In genomic region chrX:140917354-140918115, GRCh38 we compare ENCODE assay signal across 15 cellular contexts.
DNase-seq lines count a peak whose midpoint lies in the region; ATAC-seq and TF ChIP-seq lines count a peak whose summit lies in the region.
"Had no signal": no experiment of that assay in that cellular context is flagged by ENCODE, and none has a peak within 500 bp of the region (broad histone marks: within the 10 kb centered on the region; RNA-seq: fewer than 3 reads in every experiment).

No MANE protein-coding gene starts in this region.

- peak overlapping the region; percentile 83 for H3K27ac Mint-ChIP-seq in activated naive CD4-positive, alpha-beta T cell treated with anti-CD3 and anti-CD28 coated beads, Interleukin-2, amount 10 ng/mL, durations not matched to agents 7 days and 5 days
- H3K27ac Mint-ChIP-seq in activated naive CD4-positive, alpha-beta T cell treated with anti-CD3 and anti-CD28 coated beads for 36 hours, result no peak overlapping the region
- peak overlapping the region; percentile 92 for H3K27ac Mint-ChIP-seq in activated T-helper 2 cell treated with anti-CD3 and anti-CD28 coated beads, Interferon-gamma antibody, Interleukin-2, Interleukin-4, amounts not matched to agents 10 μg/mL and 5 μg/mL and 100 μg/mL, durations not matched to agents 14 hours and 24 hours and 36 hours
- H3K27ac Mint-ChIP-seq in stimulated activated naive B cell treated with anti-CD40 and anti-IgM and Interleukin-4, amounts not matched to agents 10 μg/mL and 1 μg/mL and 100 μg/mL, for 72 hours, result peak overlapping the region; percentile 82
- no peak overlapping the region for H3K27ac Mint-ChIP-seq in WTC11
- H3K27ac Mint-ChIP-seq: dendritic cell treated with granulocyte-macrophage colony-stimulating factor and Interleukin-4, amounts not matched to agents 40 ng/mL and 50 ng/mL, for 4 days had no signal

- H3K27ac ChIP-seq in substantia nigra (ENCODE audit: low read depth, low read length, poor library complexity, severe bottlenecking), result no peak overlapping the region
- H3K27ac ChIP-seq: HL-60, SJCRH30, skin epidermis, vagina had no signal

- no peak overlapping the region for H3K4me3 Mint-ChIP-seq in activated naive CD4-positive, alpha-beta T cell treated with anti-CD3 and anti-CD28 coated beads, Interleukin-2, amount 10 ng/mL, durations not matched to agents 7 days and 5 days
- no peak overlapping the region for H3K4me3 Mint-ChIP-seq in activated naive CD4-positive, alpha-beta T cell treated with anti-CD3 and anti-CD28 coated beads for 36 hours
- peak overlapping the region; percentile 43 for H3K4me3 Mint-ChIP-seq in activated T-helper 2 cell treated with anti-CD3 and anti-CD28 coated beads, Interferon-gamma antibody, Interleukin-2, Interleukin-4, amounts not matched to agents 10 μg/mL and 5 μg/mL and 100 μg/mL, durations not matched to agents 14 hours and 24 hours and 36 hours (ENCODE audit: low read depth)
- H3K4me3 Mint-ChIP-seq in stimulated activated naive B cell treated with anti-CD40 and anti-IgM and Interleukin-4, amounts not matched to agents 10 μg/mL and 1 μg/mL and 100 μg/mL, for 72 hours, result peak overlapping the region; percentile 8 to 33
- H3K4me3 Mint-ChIP-seq in WTC11, result no peak overlapping the region
- H3K4me3 Mint-ChIP-seq: brain; CD8-positive, alpha-beta memory T cell; dendritic cell treated with granulocyte-macrophage colony-stimulating factor and Interleukin-4, amounts not matched to agents 40 ng/mL and 50 ng/mL, for 4 days had no signal

- H3K9me3 Mint-ChIP-seq in activated naive CD4-positive, alpha-beta T cell treated with anti-CD3 and anti-CD28 coated beads, Interleukin-2, amount 10 ng/mL, durations not matched to agents 7 days and 5 days, result peaks cover 1% of the 10 kb centered on the region
- no peaks in the 10 kb centered on the region for H3K9me3 Mint-ChIP-seq in activated naive CD4-positive, alpha-beta T cell treated with anti-CD3 and anti-CD28 coated beads for 36 hours
- H3K9me3 Mint-ChIP-seq in activated T-helper 2 cell treated with anti-CD3 and anti-CD28 coated beads, Interferon-gamma antibody, Interleukin-2, Interleukin-4, amounts not matched to agents 10 μg/mL and 5 μg/mL and 100 μg/mL, durations not matched to agents 14 hours and 24 hours and 36 hours, result peaks cover 4% of the 10 kb centered on the region
- no peaks in the 10 kb centered on the region for H3K9me3 Mint-ChIP-seq in stimulated activated naive B cell treated with anti-CD40 and anti-IgM and Interleukin-4, amounts not matched to agents 10 μg/mL and 1 μg/mL and 100 μg/mL, for 72 hours
- no peaks in the 10 kb centered on the region for H3K9me3 Mint-ChIP-seq in WTC11
- H3K9me3 Mint-ChIP-seq: dendritic cell treated with granulocyte-macrophage colony-stimulating factor and Interleukin-4, amounts not matched to agents 40 ng/mL and 50 ng/mL, for 4 days had no signal

- CTCF ChIA-PET in activated naive CD4-positive, alpha-beta T cell treated with anti-CD3 and anti-CD28 coated beads, Interleukin-2, amount 10 ng/mL, durations not matched to agents 7 days and 5 days (lab: Charles Lee), result interaction anchor here (1.1 to 3.3 kb wide), 3 partner anchors 97 to 361 kb away, joined by 3 to 16 read pairs (median 4); no protein-coding TSS in a partner anchor
- CTCF ChIA-PET in activated naive CD4-positive, alpha-beta T cell treated with anti-CD3 and anti-CD28 coated beads for 36 hours (lab: Charles Lee), result interaction anchor here (2.0 kb wide), 1 partner anchor 361 kb away, joined by 4 read pairs; no protein-coding TSS in a partner anchor
- CTCF ChIA-PET in WTC11 (lab: Charles Lee), result interaction anchor here (0.6 to 1.6 kb wide), 10 partner anchors 10 to 1199 kb away, joined by 3 to 7 read pairs (median 4); no protein-coding TSS in a partner anchor

- no peaks in the 10 kb centered on the region for H3K36me3 Mint-ChIP-seq in activated naive CD4-positive, alpha-beta T cell treated with anti-CD3 and anti-CD28 coated beads, Interleukin-2, amount 10 ng/mL, durations not matched to agents 7 days and 5 days
- H3K36me3 Mint-ChIP-seq in activated naive CD4-positive, alpha-beta T cell treated with anti-CD3 and anti-CD28 coated beads for 36 hours (ENCODE audit: low read depth), result no peaks in the 10 kb centered on the region
- no peaks in the 10 kb centered on the region for H3K36me3 Mint-ChIP-seq in activated T-helper 2 cell treated with anti-CD3 and anti-CD28 coated beads, Interferon-gamma antibody, Interleukin-2, Interleukin-4, amounts not matched to agents 10 μg/mL and 5 μg/mL and 100 μg/mL, durations not matched to agents 14 hours and 24 hours and 36 hours (ENCODE audit: low read depth)
- H3K36me3 Mint-ChIP-seq in stimulated activated naive B cell treated with anti-CD40 and anti-IgM and Interleukin-4, amounts not matched to agents 10 μg/mL and 1 μg/mL and 100 μg/mL, for 72 hours, result no peaks in the 10 kb centered on the region
- H3K36me3 Mint-ChIP-seq in WTC11, result no peaks in the 10 kb centered on the region
- H3K36me3 Mint-ChIP-seq: brain; CD8-positive, alpha-beta memory T cell had no signal

- peaks cover 20% of the 10 kb centered on the region for H3K4me1 Mint-ChIP-seq in activated naive CD4-positive, alpha-beta T cell treated with anti-CD3 and anti-CD28 coated beads, Interleukin-2, amount 10 ng/mL, durations not matched to agents 7 days and 5 days
- peaks cover 13% of the 10 kb centered on the region for H3K4me1 Mint-ChIP-seq in activated naive CD4-positive, alpha-beta T cell treated with anti-CD3 and anti-CD28 coated beads for 36 hours (ENCODE audit: low read depth)
- peaks cover 17% of the 10 kb centered on the region for H3K4me1 Mint-ChIP-seq in activated T-helper 2 cell treated with anti-CD3 and anti-CD28 coated beads, Interferon-gamma antibody, Interleukin-2, Interleukin-4, amounts not matched to agents 10 μg/mL and 5 μg/mL and 100 μg/mL, durations not matched to agents 14 hours and 24 hours and 36 hours (ENCODE audit: low read depth)
- peaks cover 7 to 17% of the 10 kb centered on the region in 2 donors for H3K4me1 Mint-ChIP-seq in stimulated activated naive B cell treated with anti-CD40 and anti-IgM and Interleukin-4, amounts not matched to agents 10 μg/mL and 1 μg/mL and 100 μg/mL, for 72 hours
- peaks cover 6% of the 10 kb centered on the region; the same call in 1 of the 2 replicates for H3K4me1 Mint-ChIP-seq in WTC11

- POLR2A ChIA-PET in WTC11 (lab: Charles Lee), result no interaction called here

- no peaks in the 10 kb centered on the region for H3K27me3 Mint-ChIP-seq in activated naive CD4-positive, alpha-beta T cell treated with anti-CD3 and anti-CD28 coated beads, Interleukin-2, amount 10 ng/mL, durations not matched to agents 7 days and 5 days
- H3K27me3 Mint-ChIP-seq in activated naive CD4-positive, alpha-beta T cell treated with anti-CD3 and anti-CD28 coated beads for 36 hours (ENCODE audit: low read depth), result no peaks in the 10 kb centered on the region
- no peaks in the 10 kb centered on the region for H3K27me3 Mint-ChIP-seq in activated T-helper 2 cell treated with anti-CD3 and anti-CD28 coated beads, Interferon-gamma antibody, Interleukin-2, Interleukin-4, amounts not matched to agents 10 μg/mL and 5 μg/mL and 100 μg/mL, durations not matched to agents 14 hours and 24 hours and 36 hours (ENCODE audit: low read depth)
- H3K27me3 Mint-ChIP-seq in stimulated activated naive B cell treated with anti-CD40 and anti-IgM and Interleukin-4, amounts not matched to agents 10 μg/mL and 1 μg/mL and 100 μg/mL, for 72 hours, result no peaks in the 10 kb centered on the region
- no peaks in the 10 kb centered on the region for H3K27me3 Mint-ChIP-seq in WTC11 (ENCODE audit: low read depth)
- H3K27me3 Mint-ChIP-seq: brain; CD8-positive, alpha-beta memory T cell; dendritic cell treated with granulocyte-macrophage colony-stimulating factor and Interleukin-4, amounts not matched to agents 40 ng/mL and 50 ng/mL, for 4 days had no signal

- no peak for TF ChIP-seq CTCF in WTC11 (IDR thresholded peaks at IDR 0.05)

- peak; percentile 52 for ATAC-seq in HG03432 (IDR thresholded peaks at IDR 0.05; ENCODE audit: unreplicated experiment)
- ATAC-seq in stimulated activated naive B cell treated with anti-CD40 and anti-IgM and Interleukin-4, amounts not matched to agents 10 μg/mL and 1 μg/mL and 100 μg/mL, for 72 hours (replicated peaks), result peak; percentile 70 to 74
- ATAC-seq in WTC11, result no peak

- intact Hi-C loops in activated naive CD4-positive, alpha-beta T cell treated with anti-CD3 and anti-CD28 coated beads for 36 hours (cut with micrococcal nuclease), result loop anchor here (1.0 to 10.0 kb wide), 4 partner anchors 100 to 361 kb away; partner anchors contain the start of gene LDOC1
- intact Hi-C loops in activated T-helper 2 cell treated with anti-CD3 and anti-CD28 coated beads, Interferon-gamma antibody, Interleukin-2, Interleukin-4, amounts not matched to agents 10 μg/mL and 5 μg/mL and 100 μg/mL, durations not matched to agents 14 hours and 24 hours and 36 hours (cut with micrococcal nuclease), result loop anchor here (1.0 to 10.0 kb wide), 4 partner anchors 11 to 237 kb away; no protein-coding TSS in a partner anchor

- no peak for DNase-seq in activated naive CD4-positive, alpha-beta T cell treated with anti-CD3 and anti-CD28 coated beads, Interleukin-2, amount 10 ng/mL, durations not matched to agents 7 days and 5 days
- no peak for DNase-seq in activated naive CD4-positive, alpha-beta T cell treated with anti-CD3 and anti-CD28 coated beads for 36 hours
- DNase-seq in activated T-helper 2 cell treated with anti-CD3 and anti-CD28 coated beads, Interferon-gamma antibody, Interleukin-2, Interleukin-4, amounts not matched to agents 10 μg/mL and 5 μg/mL and 100 μg/mL, durations not matched to agents 14 hours and 24 hours and 36 hours (ENCODE audit: low spot score), result no peak
- no peak for DNase-seq in stimulated activated naive B cell treated with anti-CD40 and anti-IgM and Interleukin-4, amounts not matched to agents 10 μg/mL and 1 μg/mL and 100 μg/mL, for 72 hours
- DNase-seq in WTC11 (ENCODE audit: low spot score) (no peak), substantia nigra (lab: John Stamatoyannopoulos, UW) (no peak)
- DNase-seq in stimulated activated CD4-positive, alpha-beta T cell treated with anti-CD3 and anti-CD28 coated beads, Interleukin-4, amount 100 ng/mL, for 4 hours, result no peak

TF ChIP-seq in WTC11, 78 proteins besides CTCF, POLR2A, EP300 and RAD21 (continues in another document):
- no peak for TF ChIP-seq NFYB (CRISPR knock-in tag; conservative IDR thresholded peaks at IDR 0.05; ENCODE audit: low read depth)
- no peak for TF ChIP-seq ETV6 (CRISPR knock-in tag; IDR thresholded peaks at IDR 0.05)
- no peak for TF ChIP-seq ZNF138 (CRISPR knock-in tag; conservative IDR thresholded peaks at IDR 0.05)

Comparison
In these comparisons a context has a peak if more than half of its experiments do, and no peak if none do; other contexts are left out.
1. H3K27ac Mint-ChIP-seq: peak in activated naive CD4-positive, alpha-beta T cell treated with anti-CD3 and anti-CD28 coated beads, Interleukin-2, amount 10 ng/mL, durations not matched to agents 7 days and 5 days (single experiment), activated T-helper 2 cell treated with anti-CD3 and anti-CD28 coated beads, Interferon-gamma antibody, Interleukin-2, Interleukin-4, amounts not matched to agents 10 μg/mL and 5 μg/mL and 100 μg/mL, durations not matched to agents 14 hours and 24 hours and 36 hours (single experiment) and stimulated activated naive B cell treated with anti-CD40 and anti-IgM and Interleukin-4, amounts not matched to agents 10 μg/mL and 1 μg/mL and 100 μg/mL, for 72 hours (single experiment); none in activated naive CD4-positive, alpha-beta T cell treated with anti-CD3 and anti-CD28 coated beads for 36 hours (single experiment) and WTC11 (single experiment).
2. H3K4me3 Mint-ChIP-seq: peak in activated T-helper 2 cell treated with anti-CD3 and anti-CD28 coated beads, Interferon-gamma antibody, Interleukin-2, Interleukin-4, amounts not matched to agents 10 μg/mL and 5 μg/mL and 100 μg/mL, durations not matched to agents 14 hours and 24 hours and 36 hours (single experiment) and stimulated activated naive B cell treated with anti-CD40 and anti-IgM and Interleukin-4, amounts not matched to agents 10 μg/mL and 1 μg/mL and 100 μg/mL, for 72 hours (2 of 2); none in activated naive CD4-positive, alpha-beta T cell treated with anti-CD3 and anti-CD28 coated beads, Interleukin-2, amount 10 ng/mL, durations not matched to agents 7 days and 5 days (single experiment), activated naive CD4-positive, alpha-beta T cell treated with anti-CD3 and anti-CD28 coated beads for 36 hours (single experiment) and WTC11 (single experiment).